1 cellular context compared by ENCODE assay signal in the genomic region with DNA sequence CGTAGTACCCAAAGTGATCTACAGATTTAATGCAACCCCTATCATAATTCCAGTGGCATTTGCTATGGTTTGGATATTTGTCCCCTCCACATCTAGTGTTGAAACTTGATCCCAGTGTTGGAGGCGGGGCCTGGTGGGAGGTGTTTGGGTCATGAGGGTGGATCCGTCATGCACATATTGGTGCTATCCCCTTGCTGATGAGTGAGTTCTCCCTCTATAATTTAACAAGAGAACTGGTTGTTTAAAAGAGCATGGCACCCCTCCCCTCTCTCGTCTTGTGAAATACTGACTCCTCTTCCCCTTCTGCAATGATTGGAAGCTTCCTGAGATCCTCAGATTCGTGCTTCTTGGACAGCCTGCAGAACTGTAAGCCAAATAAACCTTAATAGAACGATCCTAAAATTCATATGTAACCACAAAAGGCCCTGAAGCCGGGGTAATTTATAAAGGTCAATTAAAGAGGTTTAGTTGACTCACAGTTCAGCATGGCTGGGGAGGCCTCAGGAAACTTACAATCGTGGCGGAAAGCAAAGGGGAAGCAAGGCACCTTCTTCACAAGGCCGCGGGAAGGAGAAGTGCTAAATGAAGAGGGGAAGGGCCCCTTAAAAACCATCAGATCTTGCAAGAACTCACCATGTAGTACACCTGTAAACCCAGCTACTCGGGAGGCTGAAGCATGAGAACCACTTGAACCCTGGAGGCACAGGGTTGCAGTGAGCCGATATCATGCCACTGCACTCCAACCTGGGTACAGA.
TF ChIP-seq lines count a peak whose summit lies in the region.

No MANE protein-coding gene starts in this region.

TF ChIP-seq in HEK293, 187 proteins besides CTCF, POLR2A, EP300 and RAD21 (continued from another document):
- TF ChIP-seq, protein P1, sequence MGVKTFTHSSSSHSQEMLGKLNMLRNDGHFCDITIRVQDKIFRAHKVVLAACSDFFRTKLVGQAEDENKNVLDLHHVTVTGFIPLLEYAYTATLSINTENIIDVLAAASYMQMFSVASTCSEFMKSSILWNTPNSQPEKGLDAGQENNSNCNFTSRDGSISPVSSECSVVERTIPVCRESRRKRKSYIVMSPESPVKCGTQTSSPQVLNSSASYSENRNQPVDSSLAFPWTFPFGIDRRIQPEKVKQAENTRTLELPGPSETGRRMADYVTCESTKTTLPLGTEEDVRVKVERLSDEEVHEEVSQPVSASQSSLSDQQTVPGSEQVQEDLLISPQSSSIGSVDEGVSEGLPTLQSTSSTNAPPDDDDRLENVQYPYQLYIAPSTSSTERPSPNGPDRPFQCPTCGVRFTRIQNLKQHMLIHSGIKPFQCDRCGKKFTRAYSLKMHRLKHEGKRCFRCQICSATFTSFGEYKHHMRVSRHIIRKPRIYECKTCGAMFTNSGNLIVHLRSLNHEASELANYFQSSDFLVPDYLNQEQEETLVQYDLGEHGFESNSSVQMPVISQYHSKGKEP (tag by site-specific recombination; IDR thresholded peaks at IDR 0.05), result no peak
- TF ChIP-seq, protein P2, sequence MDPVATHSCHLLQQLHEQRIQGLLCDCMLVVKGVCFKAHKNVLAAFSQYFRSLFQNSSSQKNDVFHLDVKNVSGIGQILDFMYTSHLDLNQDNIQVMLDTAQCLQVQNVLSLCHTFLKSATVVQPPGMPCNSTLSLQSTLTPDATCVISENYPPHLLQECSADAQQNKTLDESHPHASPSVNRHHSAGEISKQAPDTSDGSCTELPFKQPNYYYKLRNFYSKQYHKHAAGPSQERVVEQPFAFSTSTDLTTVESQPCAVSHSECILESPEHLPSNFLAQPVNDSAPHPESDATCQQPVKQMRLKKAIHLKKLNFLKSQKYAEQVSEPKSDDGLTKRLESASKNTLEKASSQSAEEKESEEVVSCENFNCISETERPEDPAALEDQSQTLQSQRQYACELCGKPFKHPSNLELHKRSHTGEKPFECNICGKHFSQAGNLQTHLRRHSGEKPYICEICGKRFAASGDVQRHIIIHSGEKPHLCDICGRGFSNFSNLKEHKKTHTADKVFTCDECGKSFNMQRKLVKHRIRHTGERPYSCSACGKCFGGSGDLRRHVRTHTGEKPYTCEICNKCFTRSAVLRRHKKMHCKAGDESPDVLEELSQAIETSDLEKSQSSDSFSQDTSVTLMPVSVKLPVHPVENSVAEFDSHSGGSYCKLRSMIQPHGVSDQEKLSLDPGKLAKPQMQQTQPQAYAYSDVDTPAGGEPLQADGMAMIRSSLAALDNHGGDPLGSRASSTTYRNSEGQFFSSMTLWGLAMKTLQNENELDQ (tag by site-specific recombination; IDR thresholded peaks at IDR 0.05; ENCODE audit: low read depth), result no peak
